In genomic region chr10:63393050-63393449, GRCh38 we compare ENCODE assay signal across 30 cellular contexts.
"Had no signal": no experiment of that assay in that cellular context is flagged by ENCODE, and none has a peak within 500 bp of the region (broad histone marks: within the 10 kb centered on the region; RNA-seq: fewer than 3 reads in every experiment).

No MANE protein-coding gene starts in this region.

- H3K4me3 Mint-ChIP-seq: dendritic cell treated with granulocyte-macrophage colony-stimulating factor and Interleukin-4, amounts not matched to agents 40 ng/mL and 50 ng/mL, for 4 days; memory B cell; natural killer cell; stimulated activated naive CD8-positive, alpha-beta T cell treated with anti-CD3 and anti-CD28 coated beads, Interleukin-15, amount 100 ng/mL, for 72 hours had no signal

- FAIRE-seq: endothelial cell of umbilical vein, pancreas had no signal

- H3K27ac Mint-ChIP-seq: dendritic cell treated with granulocyte-macrophage colony-stimulating factor and Interleukin-4, amounts not matched to agents 40 ng/mL and 50 ng/mL, for 4 days; memory B cell; stimulated activated naive CD8-positive, alpha-beta T cell treated with anti-CD3 and anti-CD28 coated beads, Interleukin-15, amount 100 ng/mL, for 72 hours had no signal

- H3K36me3 Mint-ChIP-seq: natural killer cell had no signal

- H3K4me2 ChIP-seq: smooth muscle cell had no signal

- H3K27me3 Mint-ChIP-seq: dendritic cell treated with granulocyte-macrophage colony-stimulating factor and Interleukin-4, amounts not matched to agents 40 ng/mL and 50 ng/mL, for 4 days; memory B cell; stimulated activated naive CD8-positive, alpha-beta T cell treated with anti-CD3 and anti-CD28 coated beads, Interleukin-15, amount 100 ng/mL, for 72 hours had no signal

- H3K4me1 ChIP-seq: colonic mucosa, esophagus muscularis mucosa, foreskin keratinocyte, pancreas, uterus had no signal

- H3K9me3 ChIP-seq: colonic mucosa, lower lobe of right lung, pancreas, suprapubic skin, uterus had no signal

- H3K27me3 ChIP-seq: colonic mucosa, esophagus muscularis mucosa, foreskin keratinocyte, gastroesophageal sphincter, heart right ventricle, pancreas, suprapubic skin, transverse colon, upper lobe of right lung, uterus had no signal

- ATAC-seq: foreskin keratinocyte; gastroesophageal sphincter; heart right ventricle; left colon; left ventricle myocardium superior; lower lobe of right lung; natural killer cell; pancreas; sciatic nerve; stimulated activated naive CD8-positive, alpha-beta T cell treated with anti-CD3 and anti-CD28 coated beads, Interleukin-15, amount 100 ng/mL, for 72 hours; upper lobe of right lung had no signal

- H3K4me3 ChIP-seq: colonic mucosa, esophagus muscularis mucosa, gastroesophageal sphincter, heart right ventricle, lower lobe of right lung, pancreas, smooth muscle cell, suprapubic skin, transverse colon, upper lobe of right lung, uterus had no signal

- DNase-seq: colonic mucosa; effector memory CD4-positive, alpha-beta T cell; foreskin keratinocyte; glutamatergic neuron; heart right ventricle; hippocampal formation; islet precursor cell; kidney glomerular epithelial cell; left colon; left ventricle myocardium superior; lower lobe of right lung; natural killer cell; pancreas; stimulated activated CD4-positive, alpha-beta T cell treated with anti-CD3 and anti-CD28 coated beads, Interleukin-12 subunit alpha, Interleukin-12 subunit beta, amount 100 ng/mL, for 4 hours; stimulated activated CD4-positive, alpha-beta T cell treated with anti-CD3 and anti-CD28 coated beads, Interleukin-1b, Interleukin-23, amount 100 ng/mL, for 48 hours; stimulated activated CD4-positive, alpha-beta T cell treated with anti-CD3 and anti-CD28 coated beads, Interleukin-4, amount 100 ng/mL, for 1 hour; stimulated activated CD8-positive, alpha-beta memory T cell treated with anti-CD3 and anti-CD28 coated beads, Interleukin-4, amount 100 ng/mL, for 48 hours; stimulated activated naive CD4-positive, alpha-beta T cell; stimulated activated naive CD8-positive, alpha-beta T cell treated with anti-CD3 and anti-CD28 coated beads, Interleukin-15, amount 100 ng/mL, for 72 hours; transverse colon; upper lobe of right lung; uterus had no signal

- H3K27ac ChIP-seq: colonic mucosa, esophagus muscularis mucosa, foreskin keratinocyte, gastroesophageal sphincter, heart right ventricle, lower lobe of right lung, pancreas, suprapubic skin, transverse colon, upper lobe of right lung, uterus had no signal

- H3K36me3 ChIP-seq: colonic mucosa, esophagus muscularis mucosa, heart right ventricle, lower lobe of right lung, pancreas, suprapubic skin, transverse colon, upper lobe of right lung, uterus had no signal
